15 cellular contexts compared by ENCODE assay signal in genomic region chr11:46570790-46571398, GRCh38. TPM values are rescaled to one million over a fixed set of nuclear protein-coding genes. Genes with fewer than 3 reads are reported as not detected.
A peak's percentile ranks its signal among the peaks of the same experiment; 100 is the strongest.
DNase-seq lines count a peak whose midpoint lies in the region; ATAC-seq and TF ChIP-seq lines count a peak whose summit lies in the region.
"Had no signal": no experiment of that assay in that cellular context is flagged by ENCODE, and none has a peak within 500 bp of the region (broad histone marks: within the 10 kb centered on the region; RNA-seq: fewer than 3 reads in every experiment).

No MANE protein-coding gene starts in this region.

- H3K4me1 ChIP-seq in DND-41 (ENCODE audit: insufficient read depth, low read length) (peaks cover 3% of the 10 kb centered on the region; the same call in 1 of the 2 replicates), smooth muscle cell (ENCODE audit: low read depth) (no peaks in the 10 kb centered on the region)
- H3K4me1 ChIP-seq: A549, Caco-2 had no signal

- H3K27me3 ChIP-seq in DND-41 (ENCODE audit: insufficient read depth, low read length, poor library complexity): no peaks in the 10 kb centered on the region
- no peaks in the 10 kb centered on the region for H3K27me3 ChIP-seq in smooth muscle cell (ENCODE audit: low read depth)

- H3K36me3 Mint-ChIP-seq in activated T-cell treated with anti-CD3 and anti-CD28 coated beads, Interleukin-2, amount 50 U/mL, for 24 hours (ENCODE audit: low read depth): peaks cover 16% of the 10 kb centered on the region
- peaks cover 2% of the 10 kb centered on the region for H3K36me3 Mint-ChIP-seq in effector memory CD8-positive, alpha-beta T cell (ENCODE audit: insufficient read depth)

- H3F3A ChIP-seq in smooth muscle cell (ENCODE audit: low read depth): no peaks in the 10 kb centered on the region

- H3K79me2 ChIP-seq in DND-41 (ENCODE audit: insufficient read depth, low read length) (peaks cover 92% of the 10 kb centered on the region), smooth muscle cell (ENCODE audit: low read depth) (peaks cover 83% of the 10 kb centered on the region)

- ATAC-seq in DND-41 (ENCODE audit: insufficient read depth, low read depth): peak; percentile 61; the same call in 2 of the 3 replicates
- ATAC-seq in effector memory CD8-positive, alpha-beta T cell (replicated peaks): peak; percentile 76
- ATAC-seq: A549 had no signal

- H3K27ac ChIP-seq in DND-41 (ENCODE audit: low read length): 0 out of 2 replicates have a peak overlapping the region, but pooled peaks have one; percentile 0
- H3K27ac ChIP-seq in smooth muscle cell (ENCODE audit: low read depth): no peak overlapping the region
- H3K27ac ChIP-seq: A549 had no signal

- peaks cover 4% of the 10 kb centered on the region for H3K36me3 ChIP-seq in DND-41 (ENCODE audit: insufficient read depth, low read length)
- H3K36me3 ChIP-seq in smooth muscle cell (ENCODE audit: low read depth): no peaks in the 10 kb centered on the region

- no peak overlapping the region for H3K4me3 ChIP-seq in DND-41 (ENCODE audit: low read depth in 1 of 2, low read length in 2 of 2)
- H3K4me3 ChIP-seq in smooth muscle cell: no peak overlapping the region
- H3K4me3 ChIP-seq: A549 had no signal

- no peaks in the 10 kb centered on the region for H3K27me3 Mint-ChIP-seq in activated T-cell treated with anti-CD3 and anti-CD28 coated beads, Interleukin-2, amount 50 U/mL, for 24 hours
- no peaks in the 10 kb centered on the region for H3K27me3 Mint-ChIP-seq in effector memory CD8-positive, alpha-beta T cell

- H3K4me3 Mint-ChIP-seq in activated T-cell treated with anti-CD3 and anti-CD28 coated beads, Interleukin-2, amount 50 U/mL, for 24 hours: no peak overlapping the region
- peak overlapping the region in 1 of 2 donors; percentile 52 for H3K4me3 Mint-ChIP-seq in effector memory CD8-positive, alpha-beta T cell

- H3K9ac ChIP-seq in DND-41 (ENCODE audit: low read depth, low read length) (no peak overlapping the region), smooth muscle cell (ENCODE audit: low read depth) (no peak overlapping the region)

- WGBS in smooth muscle cell (ENCODE audit: low lambda C conversion rate): 86% methylated on average over 2 of the region's 2 CpGs

- DNase-seq in activated T-cell treated with anti-CD3 and anti-CD28 coated beads, Interleukin-2, amount 50 U/mL, for 24 hours: no peak
- DNase-seq in activated T-cell treated with anti-CD3 and anti-CD28 coated beads, Interleukin-2, amount 50 U/mL, for 1 hour: no peak
- DNase-seq in DND-41 (no peak), MV-4-11 (lab: John Stamatoyannopoulos, UW) (peak; percentile 54), AML-193 (lab: John Stamatoyannopoulos, UW) (no peak), SW 1271 (lab: John Stamatoyannopoulos, UW) (no peak), smooth muscle cell (lab: John Stamatoyannopoulos, UW; ENCODE audit: unreplicated experiment) (no peak)
- DNase-seq in effector memory CD8-positive, alpha-beta T cell: no peak
- DNase-seq: Caco-2, DMS53, H7, NCI-H146, NCI-H510A treated with DMSO at 0.1 percent for 48 hours, NCI-H82 had no signal

- H3K4me1 Mint-ChIP-seq in activated T-cell treated with anti-CD3 and anti-CD28 coated beads, Interleukin-2, amount 50 U/mL, for 24 hours (ENCODE audit: low read depth): peaks cover 34% of the 10 kb centered on the region
- peaks cover 12 to 29% of the 10 kb centered on the region in 2 donors for H3K4me1 Mint-ChIP-seq in effector memory CD8-positive, alpha-beta T cell (ENCODE audit: low read depth in 2 of 2)

- no peaks in the 10 kb centered on the region for H3K9me3 Mint-ChIP-seq in activated T-cell treated with anti-CD3 and anti-CD28 coated beads, Interleukin-2, amount 50 U/mL, for 24 hours
- no peaks in the 10 kb centered on the region for H3K9me3 Mint-ChIP-seq in effector memory CD8-positive, alpha-beta T cell

- no peak for TF ChIP-seq CTCF in DND-41 (IDR thresholded peaks at IDR 0.05; ENCODE audit: borderline replicate concordance, extremely low read depth, low read length, poor library complexity, severe bottlenecking)
- TF ChIP-seq CTCF in smooth muscle cell (IDR thresholded peaks at IDR 0.05; ENCODE audit: borderline replicate concordance, insufficient read depth, poor library complexity, severe bottlenecking): no peak

- peak overlapping the region; percentile 23 for H3K27ac Mint-ChIP-seq in activated T-cell treated with anti-CD3 and anti-CD28 coated beads, Interleukin-2, amount 50 U/mL, for 24 hours
- H3K27ac Mint-ChIP-seq in effector memory CD8-positive, alpha-beta T cell: peak overlapping the region; percentile 6 to 71

- H3K9me3 ChIP-seq in DND-41 (ENCODE audit: insufficient read depth, low read length, severe bottlenecking): no peaks in the 10 kb centered on the region
- no peaks in the 10 kb centered on the region for H3K9me3 ChIP-seq in smooth muscle cell (replicated peaks; ENCODE audit: low read depth)
- H3K9me3 ChIP-seq: A549 had no signal

- H2AFZ ChIP-seq in DND-41 (ENCODE audit: low read depth, low read length) (no peak overlapping the region), smooth muscle cell (ENCODE audit: low read depth) (no peak overlapping the region)

- H4K20me1 ChIP-seq in DND-41 (ENCODE audit: insufficient read depth, low read length): peaks cover 22% of the 10 kb centered on the region; the same call in 1 of the 2 replicates
- H4K20me1 ChIP-seq in smooth muscle cell (ENCODE audit: low read depth): peaks cover 87% of the 10 kb centered on the region

- no peak overlapping the region for H3K4me2 ChIP-seq in DND-41 (ENCODE audit: insufficient read depth, low read length)
- no peak overlapping the region for H3K4me2 ChIP-seq in smooth muscle cell
- H3K4me2 ChIP-seq: A549 had no signal

RNA-seq across cellular contexts. Expression of gene AMBRA1, which starts 22.9 kb away (rescaled TPM):
- 24.2 and 38.3 TPM in 2 replicates for total RNA-seq in smooth muscle cell
- 10.3 and 11.5 TPM in 2 replicates for polyA plus RNA-seq in smooth muscle cell

RNA-seq across cellular contexts. Expression of gene HARBI1, which starts 46.1 kb away (rescaled TPM):
- total RNA-seq in smooth muscle cell: 2.5 and 2.9 TPM in 2 replicates
- polyA plus RNA-seq in smooth muscle cell: 2.4 and 5.1 TPM in 2 replicates

RNA-seq across cellular contexts. Expression of gene ATG13, which starts 46.5 kb away (rescaled TPM):
- total RNA-seq in smooth muscle cell: 60.2 and 96.5 TPM in 2 replicates
- 65.6 and 66.3 TPM in 2 replicates for polyA plus RNA-seq in smooth muscle cell
